Comparison of ENCODE assay signal across 8 cellular contexts in genomic region chr19:8571006-8571411, GRCh38. TPM values are rescaled to one million over a fixed set of nuclear protein-coding genes. Genes with fewer than 3 reads are reported as not detected.
A peak's percentile ranks its signal among the peaks of the same experiment; 100 is the strongest.
DNase-seq lines count a peak whose midpoint lies in the region; ATAC-seq and TF ChIP-seq lines count a peak whose summit lies in the region.

No MANE protein-coding gene starts in this region.

- H3K27me3 ChIP-seq in naive thymus-derived CD4-positive, alpha-beta T cell (ENCODE audit: control insufficient read depth in 2 of 2, insufficient read depth in 2 of 2, low read length in 2 of 2) = no peaks in the 10 kb centered on the region
- H3K27me3 ChIP-seq in esophagus squamous epithelium = no peaks in the 10 kb centered on the region

- peak overlapping the region; percentile 66 to 88 (median 80) for H3K4me3 Mint-ChIP-seq in naive thymus-derived CD4-positive, alpha-beta T cell
- no peak overlapping the region for H3K4me3 Mint-ChIP-seq in osteocyte (ENCODE audit: unreplicated experiment)

- no peaks in the 10 kb centered on the region for H3K36me3 ChIP-seq in naive thymus-derived CD4-positive, alpha-beta T cell (ENCODE audit: control insufficient read depth in 2 of 3, insufficient read depth in 3 of 3, low read length in 3 of 3)
- no peaks in the 10 kb centered on the region for H3K36me3 ChIP-seq in esophagus squamous epithelium

- peak; percentile 68 for ATAC-seq in naive thymus-derived CD4-positive, alpha-beta T cell
- no peak for ATAC-seq in HG02970 (IDR thresholded peaks at IDR 0.05; ENCODE audit: low FRiP score, unreplicated experiment)
- ATAC-seq in HG02678 (IDR thresholded peaks at IDR 0.05; ENCODE audit: unreplicated experiment) = no peak

- TF ChIP-seq CTCF in osteocyte (IDR thresholded peaks at IDR 0.05) = no peak
- no peak for TF ChIP-seq CTCF in esophagus squamous epithelium (IDR thresholded peaks at IDR 0.05)

- peak overlapping the region; percentile 83 to 98 (median 95) for H3K27ac Mint-ChIP-seq in naive thymus-derived CD4-positive, alpha-beta T cell
- no peak overlapping the region for H3K27ac Mint-ChIP-seq in osteocyte (ENCODE audit: unreplicated experiment)

- H3K4me1 Mint-ChIP-seq in naive thymus-derived CD4-positive, alpha-beta T cell = peaks cover 47 to 84% (median 75%) of the 10 kb centered on the region in 7 donors
- peaks cover 17% of the 10 kb centered on the region for H3K4me1 Mint-ChIP-seq in osteocyte (ENCODE audit: unreplicated experiment)

- peak overlapping the region; percentile 59 for H3K4me3 ChIP-seq in naive thymus-derived CD4-positive, alpha-beta T cell (ENCODE audit: low read length)
- no peak overlapping the region for H3K4me3 ChIP-seq in esophagus squamous epithelium

- peak; percentile 35 for DNase-seq in GM04503 (ENCODE audit: low read depth)
- DNase-seq in SKM-1 (lab: John Stamatoyannopoulos, UW; ENCODE audit: unreplicated experiment) = peak; percentile 79
- DNase-seq in amygdala (lab: John Stamatoyannopoulos, UW) = peak in 30 of 56 donors; percentile 7 to 65 (median 28)
- DNase-seq in naive thymus-derived CD4-positive, alpha-beta T cell = peak; percentile 30 to 68 (median 56)
- DNase-seq in osteocyte (ENCODE audit: extremely low spot score, unreplicated experiment) = no peak
- no peak for DNase-seq in esophagus squamous epithelium (lab: John Stamatoyannopoulos, UW)

- H3K9me3 Mint-ChIP-seq in naive thymus-derived CD4-positive, alpha-beta T cell = peaks cover 0 to 9% (median 0%) of the 10 kb centered on the region in 11 donors
- no peaks in the 10 kb centered on the region for H3K9me3 Mint-ChIP-seq in osteocyte (ENCODE audit: unreplicated experiment)

- H3K27me3 Mint-ChIP-seq in naive thymus-derived CD4-positive, alpha-beta T cell = peaks cover 0 to 2% (median 0%) of the 10 kb centered on the region in 5 donors
- H3K27me3 Mint-ChIP-seq in osteocyte (ENCODE audit: unreplicated experiment) = peaks cover 12% of the 10 kb centered on the region

- H3K9me3 ChIP-seq in naive thymus-derived CD4-positive, alpha-beta T cell (ENCODE audit: control insufficient read depth in 2 of 3, low read length in 3 of 3) = no peaks in the 10 kb centered on the region
- no peaks in the 10 kb centered on the region for H3K9me3 ChIP-seq in esophagus squamous epithelium

- POLR2A ChIA-PET in naive thymus-derived CD4-positive, alpha-beta T cell (lab: Charles Lee) = interaction anchor here (0.8 to 21.7 kb wide), 13 partner anchors 8 to 127 kb away, joined by 3 to 566 read pairs (median 5); partner anchors contain the start of genes MYO1F and ZNF414

- CTCF ChIA-PET in naive thymus-derived CD4-positive, alpha-beta T cell (lab: Charles Lee) = interaction anchor here (0.8 to 3.3 kb wide), 11 partner anchors 9 to 158 kb away, joined by 3 to 24 read pairs (median 4); partner anchors contain the start of genes MARCHF2 and ZNF414

- no peak for TF ChIP-seq POLR2A in esophagus squamous epithelium (IDR thresholded peaks at IDR 0.05)

- H3K4me1 ChIP-seq in naive thymus-derived CD4-positive, alpha-beta T cell (ENCODE audit: control insufficient read depth in 2 of 2, insufficient read depth in 2 of 2, low read length in 2 of 2) = peaks cover 56 to 62% of the 10 kb centered on the region in 2 donors
- H3K4me1 ChIP-seq in esophagus squamous epithelium = peaks cover 4 to 52% (median 7%) of the 10 kb centered on the region in 3 donors

- WGBS in esophagus squamous epithelium, 2 donors = 7 to 14% methylated on average over 4 to 5 of the region's 5 CpGs

- peak overlapping the region; percentile 47 for H3K27ac ChIP-seq in naive thymus-derived CD4-positive, alpha-beta T cell (ENCODE audit: low read depth, low read length)
- H3K27ac ChIP-seq in esophagus squamous epithelium = peak overlapping the region in 2 of 4 donors; percentile 49 to 51

- intact Hi-C loops in naive thymus-derived CD4-positive, alpha-beta T cell (cut with micrococcal nuclease) = no loop called here
- intact Hi-C loops in esophagus squamous epithelium (cut with DNase I) = no loop called here

- H3K36me3 Mint-ChIP-seq in naive thymus-derived CD4-positive, alpha-beta T cell = peaks cover 0 to 66% (median 0%) of the 10 kb centered on the region in 5 donors
- H3K36me3 Mint-ChIP-seq in osteocyte (ENCODE audit: unreplicated experiment) = no peaks in the 10 kb centered on the region

RNA-seq across cellular contexts. Expression of gene MYO1F, which starts 6.2 kb away (rescaled TPM):
- 100 to 1,000 TPM in 2 of 5 experiments, 10 to 100 TPM in 3; 25.5 to 472 (median 66.7) TPM for total RNA-seq in naive thymus-derived CD4-positive, alpha-beta T cell
- polyA plus RNA-seq in naive thymus-derived CD4-positive, alpha-beta T cell = 1 to 10 TPM in 1 of 2 donors, under 1 TPM in 1; 0.83 to 1.0 TPM
- 0.31 and 0.43 TPM in 2 replicates for total RNA-seq in osteocyte
- 10 to 100 TPM in 2 of 4 donors, 1 to 10 TPM in 2; 1.6 to 14.3 (median 8.5) TPM for total RNA-seq in esophagus squamous epithelium

RNA-seq across cellular contexts. Expression of gene ADAMTS10, which starts 39.5 kb away (rescaled TPM):
- 100 to 1,000 TPM in 1 of 5 experiments, 10 to 100 TPM in 3, 1 to 10 TPM in 1; 8.2 to 102 (median 88.9) TPM for total RNA-seq in naive thymus-derived CD4-positive, alpha-beta T cell
- polyA plus RNA-seq in naive thymus-derived CD4-positive, alpha-beta T cell = 1 to 10 TPM; 1.5 to 3.4 TPM
- 86.5 and 96.2 TPM in 2 replicates for total RNA-seq in osteocyte
- 1 to 10 TPM; 2.0 to 8.8 (median 3.6) TPM for total RNA-seq in esophagus squamous epithelium

RNA-seq across cellular contexts. Expression of gene ZNF414, which starts 57.0 kb away (rescaled TPM):
- total RNA-seq in naive thymus-derived CD4-positive, alpha-beta T cell = 10 to 100 TPM; 36.0 to 69.2 (median 60.8) TPM
- polyA plus RNA-seq in naive thymus-derived CD4-positive, alpha-beta T cell = 10 to 100 TPM; 20.2 to 25.4 TPM
- total RNA-seq in osteocyte (23.9 and 29.9 TPM in 2 replicates), esophagus squamous epithelium (10 to 100 TPM in 3 of 4 donors, 1 to 10 TPM in 1; 4.0 to 29.9 (median 19.4) TPM)

RNA-seq across cellular contexts. Expression of gene NFILZ, which starts 59.4 kb away (rescaled TPM):
- total RNA-seq in naive thymus-derived CD4-positive, alpha-beta T cell = not detected
- polyA plus RNA-seq in naive thymus-derived CD4-positive, alpha-beta T cell = not detected
- not detected in 2 replicates for total RNA-seq in osteocyte
- total RNA-seq in esophagus squamous epithelium = not detected

Comparison
In these comparisons a context has a peak if more than half of its experiments do, and no peak if none do; other contexts are left out.
1. DNase-seq: peak in GM04503 (single experiment), SKM-1 (single experiment), amygdala (30 of 56) and naive thymus-derived CD4-positive, alpha-beta T cell (9 of 9); none in osteocyte (single experiment) and esophagus squamous epithelium (single experiment).